In genomic region chr1:156926695-156927094, GRCh38 we compare ENCODE assay signal across 12 cellular contexts. TPM values are rescaled to one million over a fixed set of nuclear protein-coding genes. Genes with fewer than 3 reads are reported as not detected.
"Had no signal": no experiment of that assay in that cellular context is flagged by ENCODE, and none has a peak within 500 bp of the region (broad histone marks: within the 10 kb centered on the region; RNA-seq: fewer than 3 reads in every experiment).

No MANE protein-coding gene starts in this region.

RNA-seq across cellular contexts. Expression of gene LRRC71, which starts 6.3 kb away (rescaled TPM):
- total RNA-seq: activated CD4-positive, alpha-beta T cell treated with anti-CD3 and anti-CD28 coated beads for 36 hours; activated CD8-positive, alpha-beta memory T cell treated with anti-CD3 and anti-CD28 coated beads, Interleukin-2, amount 10 ng/mL, durations not matched to agents 7 days and 5 days; activated CD8-positive, alpha-beta T cell treated with anti-CD3 and anti-CD28 coated beads, Interleukin-2, amount 10 ng/mL, durations not matched to agents 7 days and 5 days; activated naive CD4-positive, alpha-beta T cell treated with anti-CD3 and anti-CD28 coated beads, Interleukin-2, amount 50 U/mL, for 72 hours; breast epithelium; esophagus muscularis mucosa; frontal cortex; left cardiac atrium; progenitor cell of endocrine pancreas; renal cortical epithelial cell; skeletal muscle tissue; ureter had no signal

RNA-seq across cellular contexts. Expression of gene PEAR1, which starts 33.2 kb away (rescaled TPM):
- total RNA-seq: activated CD4-positive, alpha-beta T cell treated with anti-CD3 and anti-CD28 coated beads for 36 hours; activated CD8-positive, alpha-beta memory T cell treated with anti-CD3 and anti-CD28 coated beads, Interleukin-2, amount 10 ng/mL, durations not matched to agents 7 days and 5 days; progenitor cell of endocrine pancreas had no signal
